ENCODE assay signal across 9 cellular contexts in the genomic region with DNA sequence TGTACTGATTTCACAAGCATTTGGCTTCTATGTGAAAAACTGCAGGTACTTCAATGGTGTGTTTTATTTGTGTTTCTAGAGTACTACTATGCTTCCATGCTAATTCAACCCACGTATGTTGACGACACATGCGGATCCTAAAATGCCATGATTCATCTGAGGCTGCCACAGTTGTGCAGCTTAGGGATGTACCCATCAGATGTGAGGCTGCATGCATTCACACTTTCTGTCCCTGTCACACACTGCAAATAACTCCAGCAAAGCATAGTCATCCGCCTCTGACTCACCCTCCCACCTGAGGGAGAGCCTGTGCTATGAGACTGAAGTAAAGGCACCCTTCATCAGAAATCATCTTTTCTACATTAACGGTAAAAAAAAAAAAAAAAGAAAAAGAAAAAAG. TPM values are rescaled to one million over a fixed set of nuclear protein-coding genes. Genes with fewer than 3 reads are reported as not detected.
DNase-seq lines count a peak whose midpoint lies in the region; ATAC-seq and TF ChIP-seq lines count a peak whose summit lies in the region.
"Had no signal": no experiment of that assay in that cellular context is flagged by ENCODE, and none has a peak within 500 bp of the region (broad histone marks: within the 10 kb centered on the region; RNA-seq: fewer than 3 reads in every experiment).

No MANE protein-coding gene starts in this region.

- no peak overlapping the region for H3K4ac ChIP-seq in mesenchymal stem cell (ENCODE audit: low read depth in 1 of 2, low read length in 2 of 2)

- no peaks in the 10 kb centered on the region for H3K36me3 ChIP-seq in breast epithelium
- peaks cover 0 to 35% of the 10 kb centered on the region in 2 experiments for H3K36me3 ChIP-seq in mesenchymal stem cell (ENCODE audit: control insufficient read depth in 1 of 2, insufficient read depth in 2 of 2, low read depth in 1 of 2, low read length in 2 of 2)
- no peaks in the 10 kb centered on the region for H3K36me3 ChIP-seq in ovary
- H3K36me3 ChIP-seq: lower lobe of right lung had no signal

- 72% methylated on average over 4 of the region's 5 CpGs for WGBS in mesenchymal stem cell
- WGBS in ovary, 3 donors = 73 to 83% (median 73%) methylated on average over 5 of the region's 5 CpGs

- H3K4me2 ChIP-seq in mesenchymal stem cell (ENCODE audit: low read length, poor library complexity, severe bottlenecking) = no peak overlapping the region

- peak overlapping the region in 1 of 2 experiments; percentile 28 for H3K18ac ChIP-seq in mesenchymal stem cell (ENCODE audit: low read depth in 1 of 2, low read length in 2 of 2)

- no peak overlapping the region for H2BK120ac ChIP-seq in mesenchymal stem cell (ENCODE audit: low read depth, low read length)

- no peak overlapping the region for H3K4me3 ChIP-seq in breast epithelium
- no peak overlapping the region for H3K4me3 ChIP-seq in mesenchymal stem cell (ENCODE audit: insufficient read depth in 1 of 2, low read depth in 1 of 2, low read length in 2 of 2)
- no peak overlapping the region for H3K4me3 ChIP-seq in ovary
- H3K4me3 ChIP-seq: lower lobe of right lung had no signal

- no peaks in the 10 kb centered on the region for H3K27me3 Mint-ChIP-seq in MCF 10A (ENCODE audit: insufficient read depth, unreplicated experiment)

- H3K9me3 Mint-ChIP-seq in MCF 10A (ENCODE audit: unreplicated experiment) = no peaks in the 10 kb centered on the region

- H3K79me1 ChIP-seq in mesenchymal stem cell (replicated peaks; ENCODE audit: low read length, poor library complexity, severe bottlenecking) = peaks cover 2% of the 10 kb centered on the region

- H3K36me3 Mint-ChIP-seq in MCF 10A (ENCODE audit: insufficient read depth, unreplicated experiment) = peaks cover 5% of the 10 kb centered on the region

- no peak overlapping the region for H2BK15ac ChIP-seq in mesenchymal stem cell (ENCODE audit: low read depth, poor library complexity, severe bottlenecking)

- H2BK12ac ChIP-seq in mesenchymal stem cell (ENCODE audit: low read length in 2 of 2) = no peak overlapping the region

- no peak overlapping the region for H2BK5ac ChIP-seq in mesenchymal stem cell (ENCODE audit: low read depth, low read length, poor library complexity, severe bottlenecking)

- no peak overlapping the region for H3K9ac ChIP-seq in mesenchymal stem cell (ENCODE audit: low read length)

- POLR2A ChIA-PET in MCF 10A (lab: Yijun Ruan, JAX) = interaction anchor here (0.6 to 5.5 kb wide), 8 partner anchors 18 to 104 kb away, joined by 3 to 46 read pairs (median 6); a partner anchor contains a TSS

- H3K27me3 ChIP-seq in breast epithelium (no peaks in the 10 kb centered on the region), mesenchymal stem cell (ENCODE audit: control insufficient read depth in 1 of 2, insufficient read depth in 1 of 2, low read length in 2 of 2) (no peaks in the 10 kb centered on the region), ovary (no peaks in the 10 kb centered on the region)

- H3K4me1 Mint-ChIP-seq in MCF 10A (ENCODE audit: insufficient read depth, unreplicated experiment) = peaks cover 5% of the 10 kb centered on the region

- no peak for TF ChIP-seq CTCF in MCF 10A (IDR thresholded peaks at IDR 0.05; ENCODE audit: unreplicated experiment)
- TF ChIP-seq CTCF in breast epithelium (IDR thresholded peaks at IDR 0.05) = no peak
- no peak for TF ChIP-seq CTCF in ovary (IDR thresholded peaks at IDR 0.05)

- no peaks in the 10 kb centered on the region for H3K9me3 ChIP-seq in breast epithelium
- H3K9me3 ChIP-seq in mesenchymal stem cell (ENCODE audit: control insufficient read depth, low read length) = no peaks in the 10 kb centered on the region
- H3K9me3 ChIP-seq in ovary = no peaks in the 10 kb centered on the region
- H3K9me3 ChIP-seq: lower lobe of right lung had no signal

- no peak overlapping the region for H2AK5ac ChIP-seq in mesenchymal stem cell (ENCODE audit: low read length, severe bottlenecking)

- no peak for TF ChIP-seq EP300 in ovary (IDR thresholded peaks at IDR 0.05)

- DNase-seq in MCF 10A (ENCODE audit: unreplicated experiment) (peak; percentile 56), breast epithelium (ENCODE audit: low spot score in 2 of 2) (no peak), mesenchymal stem cell (peak; percentile 27), superior temporal gyrus (ENCODE audit: extremely low spot score) (peak; percentile 70), NCI-H1105 (lab: John Stamatoyannopoulos, UW) (no peak), ovary (no peak)
- peak; percentile 74 for DNase-seq in activated CD8-positive, alpha-beta memory T cell treated with anti-CD3 and anti-CD28 coated beads, Interleukin-2, amount 50 U/mL, for 4 hours
- DNase-seq: lower lobe of right lung had no signal

- TF ChIP-seq POLR2A in breast epithelium (IDR thresholded peaks at IDR 0.05) (no peak), GM18505 (IDR thresholded peaks at IDR 0.05; ENCODE audit: borderline replicate concordance, extremely low read depth, insufficient read depth, insufficient read length) (no peak), ovary (IDR thresholded peaks at IDR 0.05) (no peak)

- no peak overlapping the region for H2AFZ ChIP-seq in mesenchymal stem cell (ENCODE audit: low read depth, low read length)

- no peak overlapping the region for H3K4me3 Mint-ChIP-seq in MCF 10A (ENCODE audit: unreplicated experiment)

- intact Hi-C loops in MCF 10A (cut with micrococcal nuclease) = no loop called here
- intact Hi-C loops in breast epithelium (cut with DNase I; ENCODE audit: low total_unique reads) = no loop called here
- intact Hi-C loops in ovary (cut with DNase I) = no loop called here

- ATAC-seq in GM18505 (IDR thresholded peaks at IDR 0.05; ENCODE audit: unreplicated experiment) = no peak
- ATAC-seq: lower lobe of right lung had no signal

- no peak overlapping the region for H4K91ac ChIP-seq in mesenchymal stem cell (ENCODE audit: low read length)

- no peak overlapping the region for H3K23ac ChIP-seq in mesenchymal stem cell (ENCODE audit: low read length in 2 of 2)

- CTCF ChIA-PET in MCF 10A (lab: Yijun Ruan, JAX) = interaction anchor here (0.6 to 2.5 kb wide), 4 partner anchors 14 to 22 kb away, joined by 3 to 8 read pairs (median 3); a partner anchor contains a TSS

- no peak overlapping the region for H3K14ac ChIP-seq in mesenchymal stem cell (ENCODE audit: low read length in 2 of 2)

- H4K8ac ChIP-seq in mesenchymal stem cell (ENCODE audit: low read length) = no peak overlapping the region

- H3K27ac ChIP-seq in breast epithelium = no peak overlapping the region
- H3K27ac ChIP-seq in mesenchymal stem cell (ENCODE audit: low read length, poor library complexity, severe bottlenecking) = no peak overlapping the region
- H3K27ac ChIP-seq in ovary = no peak overlapping the region
- H3K27ac ChIP-seq: lower lobe of right lung had no signal

- BruUV-seq in MCF 10A (replicated peaks; lab: Mats Ljungman, UMichigan) = no TSS peak

- H3K27ac Mint-ChIP-seq in MCF 10A (ENCODE audit: low read depth, unreplicated experiment) = no peak overlapping the region

- H3K4me1 ChIP-seq in breast epithelium (no peaks in the 10 kb centered on the region), mesenchymal stem cell (ENCODE audit: control insufficient read depth, insufficient read depth, low read depth, low read length) (peaks cover 2% of the 10 kb centered on the region), ovary (ENCODE audit: insufficient read depth) (no peaks in the 10 kb centered on the region)

RNA-seq across cellular contexts. Expression of a gene that starts 22.1 kb away (rescaled TPM):
- total RNA-seq in MCF 10A (2022) (15.0 and 21.6 TPM in 2 replicates), breast epithelium (10 to 100 TPM; 12.8 to 20.0 (median 17.0) TPM), ovary (10 to 100 TPM; 11.0 to 26.8 (median 21.8) TPM)
- 18.5 TPM for polyA plus RNA-seq in mesenchymal stem cell (2013, experiment 1 of 2)
- polyA plus RNA-seq in mesenchymal stem cell (2013, experiment 2 of 2) = 16.0 TPM
- 10 to 100 TPM in 1 of 2 donors, 1 to 10 TPM in 1; 9.9 to 20.8 TPM for polyA plus RNA-seq in ovary

Comparison
In these comparisons a context has a peak if more than half of its experiments do, and no peak if none do; other contexts are left out.
1. DNase-seq: peak in MCF 10A (single experiment), activated CD8-positive, alpha-beta memory T cell treated with anti-CD3 and anti-CD28 coated beads, Interleukin-2, amount 50 U/mL, for 4 hours (single experiment), mesenchymal stem cell (single experiment) and superior temporal gyrus (single experiment); none in breast epithelium (0 of 2), NCI-H1105 (single experiment) and ovary (0 of 5).